11 cellular contexts compared by ENCODE assay signal in genomic region chr2:222960126-222960525, GRCh38.
A peak's percentile ranks its signal among the peaks of the same experiment; 100 is the strongest.
DNase-seq lines count a peak whose midpoint lies in the region; ATAC-seq and TF ChIP-seq lines count a peak whose summit lies in the region.
"Had no signal": no experiment of that assay in that cellular context is flagged by ENCODE, and none has a peak within 500 bp of the region (broad histone marks: within the 10 kb centered on the region; RNA-seq: fewer than 3 reads in every experiment).

No MANE protein-coding gene starts in this region.

- H3K4me2 ChIP-seq in Karpas-422 (ENCODE audit: low read depth, low read length, poor library complexity, severe bottlenecking) = no peak overlapping the region

- no peaks in the 10 kb centered on the region for H3K36me3 ChIP-seq in Karpas-422 (ENCODE audit: insufficient read depth, low read length)

- ATAC-seq in GM21529 (IDR thresholded peaks at IDR 0.05; ENCODE audit: unreplicated experiment) (peak; percentile 99), HG03575 (IDR thresholded peaks at IDR 0.05; ENCODE audit: extremely low read depth, insufficient number of reproducible peaks, low FRiP score, unreplicated experiment) (peak; percentile 93), foreskin keratinocyte (peak; percentile 71)

- H3K9me3 ChIP-seq in Karpas-422 (ENCODE audit: low read length) = no peaks in the 10 kb centered on the region

- no peak for TF ChIP-seq CTCF in GM12865 (IDR thresholded peaks at IDR 0.05; ENCODE audit: insufficient read depth, low read depth, low read length, missing control alignments)
- TF ChIP-seq CTCF in foreskin keratinocyte (conservative IDR thresholded peaks at IDR 0.05) = no peak

- H3K9me2 ChIP-seq in Karpas-422 (replicated peaks; ENCODE audit: insufficient read depth, low read length) = no peaks in the 10 kb centered on the region

- H3K9ac ChIP-seq in Karpas-422 (ENCODE audit: low read length) = no peak overlapping the region

- H3K27ac ChIP-seq in foreskin keratinocyte = no peak overlapping the region
- no peak overlapping the region for H3K27ac ChIP-seq in Karpas-422 (ENCODE audit: low read length)

- no peak overlapping the region for H2AFZ ChIP-seq in Karpas-422 (ENCODE audit: low read length)

- H3K4me3 ChIP-seq in GM12865 (ENCODE audit: low read depth, low read length) = no peak overlapping the region
- H3K4me3 ChIP-seq in Karpas-422 (ENCODE audit: low read length) = no peak overlapping the region

- H3K27me3 ChIP-seq in foreskin keratinocyte = no peaks in the 10 kb centered on the region
- no peaks in the 10 kb centered on the region for H3K27me3 ChIP-seq in Karpas-422 (ENCODE audit: low read length)

- H4K20me1 ChIP-seq in Karpas-422 (ENCODE audit: insufficient read depth, low read depth, low read length) = no peaks in the 10 kb centered on the region

- DNase-seq in GM12865 (ENCODE audit: low read depth) = peak; percentile 45
- peak in 1 of 2 donors; percentile 30 for DNase-seq in foreskin keratinocyte
- no peak for DNase-seq in hippocampal formation (lab: John Stamatoyannopoulos, UW)
- no peak for DNase-seq in NCI-H446 treated with DMSO at 0.1 percent for 48 hours (lab: John Stamatoyannopoulos, UW)
- DNase-seq in Karpas-422 = no peak
- DNase-seq in NCI-H2029 (lab: John Stamatoyannopoulos, UW) = no peak
- DNase-seq: activated naive CD8-positive, alpha-beta T cell treated with anti-CD3 and anti-CD28 coated beads, Interleukin-2, amount 10 ng/mL, durations not matched to agents 7 days and 5 days; DMS153; NCI-H1694 had no signal

- no peaks in the 10 kb centered on the region for H3K79me2 ChIP-seq in Karpas-422 (ENCODE audit: low read length)

- H3K4me1 ChIP-seq in foreskin keratinocyte (peaks cover 12% of the 10 kb centered on the region), Karpas-422 (ENCODE audit: low read length) (no peaks in the 10 kb centered on the region)
